ENCODE assay signal across 15 cellular contexts in the genomic region with DNA sequence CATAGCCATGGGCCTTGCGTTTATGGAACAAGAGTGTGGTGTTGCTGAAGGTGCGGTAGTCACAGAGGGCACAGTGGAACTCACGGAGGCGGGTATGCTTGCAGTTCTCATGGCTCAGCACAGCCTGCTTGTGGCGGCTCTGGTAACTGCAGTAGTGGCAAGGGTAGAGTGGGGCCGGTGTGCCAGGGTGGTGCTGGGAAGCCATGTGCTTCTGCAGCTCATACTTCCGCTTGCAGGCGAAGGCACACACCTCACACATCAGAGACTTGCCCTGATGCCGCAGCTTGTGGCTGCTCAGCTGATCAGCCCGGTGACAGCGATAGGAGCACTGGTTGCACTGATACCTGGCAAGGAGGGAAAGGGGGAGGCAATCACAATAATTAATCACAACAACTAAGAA. TPM values are rescaled to one million over a fixed set of nuclear protein-coding genes. Genes with fewer than 3 reads are reported as not detected.
DNase-seq lines count a peak whose midpoint lies in the region; ATAC-seq, FAIRE-seq and TF ChIP-seq lines count a peak whose summit lies in the region.
"Had no signal": no experiment of that assay in that cellular context is flagged by ENCODE, and none has a peak within 500 bp of the region (broad histone marks: within the 10 kb centered on the region; RNA-seq: fewer than 3 reads in every experiment).

No MANE protein-coding gene starts in this region.

- no peak for TF ChIP-seq EP300 in A549 (IDR thresholded peaks at IDR 0.05)

- no peaks in the 10 kb centered on the region for H3K27me3 ChIP-seq in body of pancreas
- H3K27me3 ChIP-seq in testis = no peaks in the 10 kb centered on the region
- no peaks in the 10 kb centered on the region for H3K27me3 ChIP-seq in BE2C
- H3K27me3 ChIP-seq: esophagus squamous epithelium, right atrium auricular region had no signal

- no peaks in the 10 kb centered on the region for H3K9me3 Mint-ChIP-seq in HFFc6
- H3K9me3 Mint-ChIP-seq: activated naive CD4-positive, alpha-beta T cell treated with anti-CD3 and anti-CD28 coated beads for 36 hours; CD8-positive, alpha-beta memory T cell; dendritic cell treated with granulocyte-macrophage colony-stimulating factor and Interleukin-4, amounts not matched to agents 40 ng/mL and 50 ng/mL, for 4 days had no signal

- no peaks in the 10 kb centered on the region; the same call in 1 of the 2 replicates for H3K27me3 Mint-ChIP-seq in HFFc6 (ENCODE audit: insufficient read depth)
- H3K27me3 Mint-ChIP-seq: dendritic cell treated with granulocyte-macrophage colony-stimulating factor and Interleukin-4, amounts not matched to agents 40 ng/mL and 50 ng/mL, for 4 days had no signal

- TF ChIP-seq CTCF in A549 (IDR thresholded peaks at IDR 0.05) (no peak), HFFc6 (IDR thresholded peaks at IDR 0.05) (peak; percentile 10; the same call in 1 of the 2 replicates), body of pancreas (IDR thresholded peaks at IDR 0.05) (peak in 2 of 7 experiments; percentile 16 to 26), testis (IDR thresholded peaks at IDR 0.05) (peak in 1 of 3 experiments; percentile 8), BE2C (IDR thresholded peaks at IDR 0.05; ENCODE audit: low read depth, low read length) (no peak)

- H3K27ac Mint-ChIP-seq in HFFc6 = peak overlapping the region; percentile 85
- H3K27ac Mint-ChIP-seq: activated naive CD4-positive, alpha-beta T cell treated with anti-CD3 and anti-CD28 coated beads for 36 hours; dendritic cell treated with granulocyte-macrophage colony-stimulating factor and Interleukin-4, amounts not matched to agents 40 ng/mL and 50 ng/mL, for 4 days had no signal

- H3K9me3 ChIP-seq in A549 (no peaks in the 10 kb centered on the region), body of pancreas (no peaks in the 10 kb centered on the region), testis (no peaks in the 10 kb centered on the region), BE2C (no peaks in the 10 kb centered on the region)
- H3K9me3 ChIP-seq: esophagus squamous epithelium, right atrium auricular region had no signal

- peak in 1 of 2 experiments; percentile 42; a peak in 3 of 6 replicates for ATAC-seq in A549
- ATAC-seq in body of pancreas = peak; percentile 60
- no peak for ATAC-seq in GM18519 (IDR thresholded peaks at IDR 0.05; ENCODE audit: low FRiP score, unreplicated experiment)
- ATAC-seq: K562 had no signal

- H3K4me3 ChIP-seq in A549 (no peak overlapping the region), body of pancreas (no peak overlapping the region), testis (no peak overlapping the region), BE2C (ENCODE audit: low read depth, low read length) (no peak overlapping the region)
- H3K4me3 ChIP-seq: esophagus squamous epithelium, K562, right atrium auricular region had no signal

- intact Hi-C loops in body of pancreas (cut with DNase I) = loop anchor here (10.0 kb wide), 1 partner anchor 230 kb away; the partner anchor contains the start of gene VIL1
- intact Hi-C loops in testis (cut with DNase I; ENCODE audit: low total_unique reads) = no loop called here

- POLR2A ChIA-PET in A549 (lab: Yijun Ruan, JAX) = no interaction called here

- peaks cover 22% of the 10 kb centered on the region for H3K36me3 Mint-ChIP-seq in HFFc6 (ENCODE audit: low read depth)

- H3K4me1 ChIP-seq in A549 (peaks cover 14% of the 10 kb centered on the region; the same call in 1 of the 3 replicates), body of pancreas (peaks cover 16% of the 10 kb centered on the region), testis (no peaks in the 10 kb centered on the region), BE2C (no peaks in the 10 kb centered on the region)
- H3K4me1 ChIP-seq: esophagus squamous epithelium, right atrium auricular region had no signal

- no peak for TF ChIP-seq RAD21 in A549 (conservative IDR thresholded peaks at IDR 0.05 in 1 of 2, IDR thresholded peaks at IDR 0.05 in 1 of 2)

- H3K4me3 Mint-ChIP-seq in HFFc6 = no peak overlapping the region
- H3K4me3 Mint-ChIP-seq: activated naive CD4-positive, alpha-beta T cell treated with anti-CD3 and anti-CD28 coated beads for 36 hours; CD8-positive, alpha-beta memory T cell; dendritic cell treated with granulocyte-macrophage colony-stimulating factor and Interleukin-4, amounts not matched to agents 40 ng/mL and 50 ng/mL, for 4 days had no signal

- peaks cover 0 to 42% of the 10 kb centered on the region in 2 donors for H3K36me3 ChIP-seq in body of pancreas (replicated peaks in 1 of 2; ENCODE audit: insufficient read depth in 1 of 2, low read depth in 2 of 2)
- no peaks in the 10 kb centered on the region for H3K36me3 ChIP-seq in testis (ENCODE audit: low read depth, missing control alignments)
- peaks cover 75% of the 10 kb centered on the region for H3K36me3 ChIP-seq in BE2C

- no peak overlapping the region for H3K4me2 ChIP-seq in A549

- FAIRE-seq in A549 (lab: Jason Lieb, UNC) = no peak
- FAIRE-seq: K562 had no signal

- TF ChIP-seq POLR2A in A549 (IDR thresholded peaks at IDR 0.05; ENCODE audit: low read length) = no peak
- TF ChIP-seq POLR2A in body of pancreas (IDR thresholded peaks at IDR 0.05) = no peak
- TF ChIP-seq POLR2A in testis (IDR thresholded peaks at IDR 0.05) = no peak

- CTCF ChIA-PET in A549 (lab: Yijun Ruan, JAX) = interaction anchor here (0.7 to 7.0 kb wide), 4 partner anchors 13 to 347 kb away, joined by 3 to 76 read pairs (median 10); partner anchors contain the start of genes BCS1L and ZNF142

- WGBS in A549 (ENCODE audit: missing lambda C conversion rate) = 90% methylated on average over 11 of the region's 11 CpGs
- WGBS in body of pancreas, 2 donors = 64 to 65% methylated on average over 8 to 11 of the region's 11 CpGs
- 89 to 91% methylated on average over 11 of the region's 11 CpGs for WGBS in testis, 2 donors

- peak overlapping the region; percentile 23 to 57; a peak in 4 of 6 replicates for H3K27ac ChIP-seq in A549
- peak overlapping the region in 3 of 4 donors; percentile 54 to 69 (median 63) for H3K27ac ChIP-seq in body of pancreas
- no peak overlapping the region for H3K27ac ChIP-seq in testis
- H3K27ac ChIP-seq: esophagus squamous epithelium, right atrium auricular region had no signal

- DNase-seq in A549 (ENCODE audit: low read depth in 1 of 2, low spot score in 1 of 2) (no peak), HFFc6 (no peak), body of pancreas (peak; percentile 22 to 50 (median 30)), kidney tubule cell (ENCODE audit: low spot score) (peak; percentile 92), testis (no peak), BE2C (no peak), NK-92 (lab: John Stamatoyannopoulos, UW; ENCODE audit: unreplicated experiment) (no peak)
- DNase-seq: activated naive CD4-positive, alpha-beta T cell treated with anti-CD3 and anti-CD28 coated beads for 36 hours; CD8-positive, alpha-beta memory T cell; esophagus squamous epithelium; NCI-H526 treated with DMSO at 0.1 percent for 48 hours had no signal

- H3K4me1 Mint-ChIP-seq in HFFc6 (ENCODE audit: low read depth) = peaks cover 11% of the 10 kb centered on the region

RNA-seq across cellular contexts. Expression of gene ZNF142, which starts 14.7 kb away (rescaled TPM):
- polyA plus RNA-seq in A549 (2011; rRNA removed) (6.3 and 9.5 TPM in 2 replicates), A549 (2017; fragmentation: RNase III; extraction: RNeasy Plus Mini Kit Qiagen cat#74134 plus additional on column Dnase treatment) (10.7 to 11.4 TPM (median 10.7 TPM) in 3 replicates), testis (ENCODE audit: insufficient read depth, low read depth, low replicate concordance) (23.3 TPM)
- 11.0 and 12.8 TPM in 2 replicates for polyA plus RNA-seq in A549 (2012; cell fraction: cytosol; rRNA removed)
- polyA plus RNA-seq in A549 (2012; cell fraction: nucleus; rRNA removed) = 27.2 and 38.2 TPM in 2 replicates
- polyA minus RNA-seq in A549 (2011; rRNA and poly(A)+ RNA removed) = 26.9 and 35.0 TPM in 2 replicates
- 10 to 100 TPM; 21.2 to 24.9 (median 23.5) TPM for total RNA-seq in HFFc6 (2021; fragmentation: NEBNext Ultra II Directional; extraction: Animal tissue kit (Norgen Biotek cat#: 25700))
- total RNA-seq in body of pancreas (10 to 100 TPM; 12.2 to 14.3 TPM), testis (10 to 100 TPM; 32.7 to 39.3 TPM)
- polyA plus RNA-seq in BE2C (2012; ENCODE audit: insufficient read depth, insufficient read length, low read depth) = 20.7 TPM

RNA-seq across cellular contexts. Expression of gene BCS1L, which starts 14.8 kb away (rescaled TPM):
- 47.1 and 47.2 TPM in 2 replicates for polyA plus RNA-seq in A549 (2011; rRNA removed)
- 86.0 and 89.3 TPM in 2 replicates for polyA plus RNA-seq in A549 (2012; cell fraction: cytosol; rRNA removed)
- polyA plus RNA-seq in A549 (2012; cell fraction: nucleus; rRNA removed) = 154 and 158 TPM in 2 replicates
- polyA plus RNA-seq in A549 (2017; fragmentation: RNase III; extraction: RNeasy Plus Mini Kit Qiagen cat#74134 plus additional on column Dnase treatment) = 46.3 to 52.7 TPM (median 47.5 TPM) in 3 replicates
- 47.4 and 60.0 TPM in 2 replicates for polyA minus RNA-seq in A549 (2011; rRNA and poly(A)+ RNA removed)
- 10 to 100 TPM; 32.9 to 43.5 (median 35.8) TPM for total RNA-seq in HFFc6 (2021; fragmentation: NEBNext Ultra II Directional; extraction: Animal tissue kit (Norgen Biotek cat#: 25700))
- total RNA-seq in body of pancreas = 10 to 100 TPM; 34.2 to 64.3 TPM
- 10 to 100 TPM; 37.0 to 39.4 TPM for total RNA-seq in testis
- polyA plus RNA-seq in testis (ENCODE audit: insufficient read depth, low read depth, low replicate concordance) = 22.3 TPM
- polyA plus RNA-seq in BE2C (2012; ENCODE audit: insufficient read depth, insufficient read length, low read depth) = 265 TPM

RNA-seq across cellular contexts. Expression of gene RNF25, which starts 27.1 kb away (rescaled TPM):
- polyA plus RNA-seq in A549 (2011; rRNA removed) = 61.5 and 74.0 TPM in 2 replicates
- polyA plus RNA-seq in A549 (2012; cell fraction: cytosol; rRNA removed) = 52.5 and 53.3 TPM in 2 replicates
- 53.4 and 56.5 TPM in 2 replicates for polyA plus RNA-seq in A549 (2012; cell fraction: nucleus; rRNA removed)
- polyA plus RNA-seq in A549 (2017; fragmentation: RNase III; extraction: RNeasy Plus Mini Kit Qiagen cat#74134 plus additional on column Dnase treatment) = 33.5 to 34.6 TPM (median 33.8 TPM) in 3 replicates
- polyA minus RNA-seq in A549 (2011; rRNA and poly(A)+ RNA removed) = 106 and 127 TPM in 2 replicates
- total RNA-seq in HFFc6 (2021; fragmentation: NEBNext Ultra II Directional; extraction: Animal tissue kit (Norgen Biotek cat#: 25700)) = 10 to 100 TPM; 32.7 to 47.9 (median 39.2) TPM
- total RNA-seq in body of pancreas = 10 to 100 TPM in 1 of 2 donors, 1 to 10 TPM in 1; 3.0 to 14.8 TPM
- 10 to 100 TPM; 26.0 to 36.0 TPM for total RNA-seq in testis
- polyA plus RNA-seq in testis (ENCODE audit: insufficient read depth, low read depth, low replicate concordance) = 57.8 TPM
- polyA plus RNA-seq in BE2C (2012; ENCODE audit: insufficient read depth, insufficient read length, low read depth) = 301 TPM

RNA-seq across cellular contexts. Expression of gene STK36, which starts 27.2 kb away (rescaled TPM):
- polyA plus RNA-seq in A549 (2011; rRNA removed) = 29.9 and 40.8 TPM in 2 replicates
- 14.2 and 18.9 TPM in 2 replicates for polyA plus RNA-seq in A549 (2012; cell fraction: cytosol; rRNA removed)
- 102 and 117 TPM in 2 replicates for polyA plus RNA-seq in A549 (2012; cell fraction: nucleus; rRNA removed)
- polyA plus RNA-seq in A549 (2017; fragmentation: RNase III; extraction: RNeasy Plus Mini Kit Qiagen cat#74134 plus additional on column Dnase treatment) = 15.3 to 23.3 TPM (median 20.6 TPM) in 3 replicates
- 28.2 and 40.7 TPM in 2 replicates for polyA minus RNA-seq in A549 (2011; rRNA and poly(A)+ RNA removed)
- 10 to 100 TPM; 20.0 to 31.0 (median 23.8) TPM for total RNA-seq in HFFc6 (2021; fragmentation: NEBNext Ultra II Directional; extraction: Animal tissue kit (Norgen Biotek cat#: 25700))
- total RNA-seq in body of pancreas = 10 to 100 TPM; 35.0 to 57.4 TPM
- total RNA-seq in testis = 100 to 1,000 TPM; 168 to 186 TPM
- polyA plus RNA-seq in testis (ENCODE audit: insufficient read depth, low read depth, low replicate concordance) = 153 TPM
- 29.9 TPM for polyA plus RNA-seq in BE2C (2012; ENCODE audit: insufficient read depth, insufficient read length, low read depth)

RNA-seq across cellular contexts. Expression of gene PLCD4, which starts 37.0 kb away (rescaled TPM):
- 2.5 and 2.8 TPM in 2 replicates for polyA plus RNA-seq in A549 (2011; rRNA removed)
- 0.56 and 0.61 TPM in 2 replicates for polyA plus RNA-seq in A549 (2012; cell fraction: cytosol; rRNA removed)
- polyA plus RNA-seq in A549 (2012; cell fraction: nucleus; rRNA removed) = 2.7 and 2.9 TPM in 2 replicates
- 0.83 to 1.7 TPM (median 1.2 TPM) in 3 replicates for polyA plus RNA-seq in A549 (2017; fragmentation: RNase III; extraction: RNeasy Plus Mini Kit Qiagen cat#74134 plus additional on column Dnase treatment)
- 1.5 and 4.1 TPM in 2 replicates for polyA minus RNA-seq in A549 (2011; rRNA and poly(A)+ RNA removed)
- total RNA-seq in HFFc6 (2021; fragmentation: NEBNext Ultra II Directional; extraction: Animal tissue kit (Norgen Biotek cat#: 25700)) = 1 to 10 TPM in 2 of 6 experiments, under 1 TPM in 4; 0.61 to 1.3 (median 0.83) TPM
- under 1 TPM in 1 of 2 donors, not detected in 1; 0.52 TPM for total RNA-seq in body of pancreas
- total RNA-seq in testis = 1 to 10 TPM; 8.2 to 9.0 TPM
- 13.9 TPM for polyA plus RNA-seq in testis (ENCODE audit: insufficient read depth, low read depth, low replicate concordance)
- 30.0 TPM for polyA plus RNA-seq in BE2C (2012; ENCODE audit: insufficient read depth, insufficient read length, low read depth)
- total RNA-seq: K562 had no signal

Comparison
In these comparisons a context has a peak if more than half of its experiments do, and no peak if none do; other contexts are left out.
1. DNase-seq: peak in body of pancreas (4 of 4) and kidney tubule cell (single experiment); none in A549 (0 of 2), HFFc6 (single experiment), testis (single experiment), BE2C (single experiment) and NK-92 (single experiment).
2. H3K27ac ChIP-seq: peak in A549 (2 of 2) and body of pancreas (3 of 4); none in testis (0 of 2).